Comparison of ENCODE assay signal across 8 cellular contexts in the genomic region with DNA sequence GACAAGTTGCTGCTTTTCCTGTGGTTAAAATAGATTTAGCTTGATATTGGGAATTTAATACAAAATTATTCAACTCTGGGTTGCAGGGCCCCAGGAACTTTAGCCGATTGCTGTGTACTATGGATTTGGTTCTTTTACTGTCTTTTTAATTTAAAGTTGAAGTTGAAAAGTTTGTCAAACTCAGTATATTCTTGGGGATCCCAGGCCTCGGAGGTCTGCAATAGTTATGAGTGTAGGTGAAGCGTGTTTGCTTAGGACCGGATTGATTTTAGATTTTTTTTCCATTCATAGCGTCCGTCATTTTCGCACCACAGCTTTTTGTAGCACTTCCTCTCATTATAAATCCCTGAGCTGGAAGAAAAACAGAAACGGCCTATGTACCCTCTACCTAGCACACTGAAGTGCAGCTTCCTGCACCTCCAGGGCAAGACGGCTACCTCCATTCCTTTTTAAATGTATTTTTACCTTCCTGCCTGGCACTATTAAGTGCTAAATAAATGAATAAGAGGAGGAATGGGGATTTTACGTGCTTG. TPM values are rescaled to one million over a fixed set of nuclear protein-coding genes. Genes with fewer than 3 reads are reported as not detected.
A peak's percentile ranks its signal among the peaks of the same experiment; 100 is the strongest.
DNase-seq lines count a peak whose midpoint lies in the region; ATAC-seq, FAIRE-seq and TF ChIP-seq lines count a peak whose summit lies in the region.

No MANE protein-coding gene starts in this region.

- H3K27me3 ChIP-seq in HAP-1 (ENCODE audit: low read depth) (no peaks in the 10 kb centered on the region), astrocyte (ENCODE audit: insufficient read depth, low read length) (no peaks in the 10 kb centered on the region)

- in situ Hi-C loops in HAP-1 (cut with MboI; ENCODE audit: low sequenced_read_pairs), result no loop called here

- H3K4me1 Mint-ChIP-seq in astrocyte (ENCODE audit: low read depth, unreplicated experiment), result peaks cover 14% of the 10 kb centered on the region
- H3K4me1 Mint-ChIP-seq in stimulated activated naive CD8-positive, alpha-beta T cell treated with anti-CD3 and anti-CD28 coated beads, Interleukin-15, amount 100 ng/mL, for 72 hours, result peaks cover 28% of the 10 kb centered on the region

- H4K20me1 ChIP-seq in astrocyte (ENCODE audit: insufficient read depth, low read length), result no peaks in the 10 kb centered on the region

- TF ChIP-seq CTCF in astrocyte (IDR thresholded peaks at IDR 0.05; ENCODE audit: insufficient read depth, low read depth, low read length), result no peak

- no peaks in the 10 kb centered on the region for H3K9me3 ChIP-seq in HAP-1
- H3K9me3 ChIP-seq in astrocyte (ENCODE audit: insufficient read depth, low read depth, low read length), result no peaks in the 10 kb centered on the region

- peak overlapping the region; percentile 85 for H3K27ac Mint-ChIP-seq in astrocyte (ENCODE audit: unreplicated experiment)
- peak overlapping the region; percentile 98 to 99 for H3K27ac Mint-ChIP-seq in stimulated activated naive CD8-positive, alpha-beta T cell treated with anti-CD3 and anti-CD28 coated beads, Interleukin-15, amount 100 ng/mL, for 72 hours

- peak overlapping the region; percentile 86 for H3K4me3 Mint-ChIP-seq in astrocyte (ENCODE audit: unreplicated experiment)
- peak overlapping the region; percentile 86 to 99 for H3K4me3 Mint-ChIP-seq in stimulated activated naive CD8-positive, alpha-beta T cell treated with anti-CD3 and anti-CD28 coated beads, Interleukin-15, amount 100 ng/mL, for 72 hours

- no peak for FAIRE-seq in astrocyte (lab: Jason Lieb, UNC)

- H3K27ac ChIP-seq in astrocyte (ENCODE audit: low read depth, low read length), result peak overlapping the region; percentile 92

- H3K27me3 Mint-ChIP-seq in astrocyte (ENCODE audit: low read depth, unreplicated experiment), result no peaks in the 10 kb centered on the region
- no peaks in the 10 kb centered on the region for H3K27me3 Mint-ChIP-seq in stimulated activated naive CD8-positive, alpha-beta T cell treated with anti-CD3 and anti-CD28 coated beads, Interleukin-15, amount 100 ng/mL, for 72 hours

- DNase-seq in SIG-M5 treated with dmso at 0.1 percent for 504 hours (lab: John Stamatoyannopoulos, UW; ENCODE audit: unreplicated experiment) (peak; percentile 46), SIG-M5 (lab: John Stamatoyannopoulos, UW) (no peak), HAP-1 (ENCODE audit: low spot score in 2 of 2) (no peak), NCI-H146 treated with DMSO at 0.1 percent for 48 hours (lab: John Stamatoyannopoulos, UW; ENCODE audit: unreplicated experiment) (peak; percentile 13), astrocyte (ENCODE audit: low read depth) (no peak), kidney glomerular epithelial cell (lab: John Stamatoyannopoulos, UW) (peak; percentile 59), NCI-H345 treated with DMSO at 0.1 percent for 48 hours (lab: John Stamatoyannopoulos, UW; ENCODE audit: unreplicated experiment) (no peak)
- peak; percentile 11 to 15 for DNase-seq in stimulated activated naive CD8-positive, alpha-beta T cell treated with anti-CD3 and anti-CD28 coated beads, Interleukin-15, amount 100 ng/mL, for 72 hours

- no peaks in the 10 kb centered on the region for H3K36me3 Mint-ChIP-seq in astrocyte (ENCODE audit: low read depth, unreplicated experiment)

- H2AFZ ChIP-seq in astrocyte (ENCODE audit: low read depth, low read length), result peak overlapping the region; percentile 88

- H3K36me3 ChIP-seq in HAP-1 (replicated peaks), result peaks cover 2% of the 10 kb centered on the region; the same call in 1 of the 2 replicates
- no peaks in the 10 kb centered on the region for H3K36me3 ChIP-seq in astrocyte (ENCODE audit: insufficient read depth, low read length)

- no peaks in the 10 kb centered on the region for H3K9me3 Mint-ChIP-seq in astrocyte (ENCODE audit: unreplicated experiment)
- H3K9me3 Mint-ChIP-seq in stimulated activated naive CD8-positive, alpha-beta T cell treated with anti-CD3 and anti-CD28 coated beads, Interleukin-15, amount 100 ng/mL, for 72 hours, result no peaks in the 10 kb centered on the region

- H3K9ac ChIP-seq in astrocyte (ENCODE audit: low read length), result peak overlapping the region; percentile 87

- H3K4me1 ChIP-seq in HAP-1 (peaks cover 27% of the 10 kb centered on the region), astrocyte (ENCODE audit: insufficient read depth, low read length) (peaks cover 12% of the 10 kb centered on the region)

- H3K4me2 ChIP-seq in astrocyte (ENCODE audit: low read length), result peak overlapping the region; percentile 92

- ATAC-seq in stimulated activated naive CD8-positive, alpha-beta T cell treated with anti-CD3 and anti-CD28 coated beads, Interleukin-15, amount 100 ng/mL, for 72 hours, result no peak

- H3K79me2 ChIP-seq in astrocyte (ENCODE audit: insufficient read depth, low read length), result no peaks in the 10 kb centered on the region

- H3K4me3 ChIP-seq in HAP-1 (peak overlapping the region; percentile 60), astrocyte (ENCODE audit: insufficient read depth, low read depth, low read length) (peak overlapping the region; percentile 77)

RNA-seq across cellular contexts. Expression of gene AGA, which starts 0.5 kb away (rescaled TPM):
- total RNA-seq in astrocyte, result 15.1 and 17.1 TPM in 2 replicates

Comparison
In these comparisons a context has a peak if more than half of its experiments do, and no peak if none do; other contexts are left out.
1. DNase-seq: peak in SIG-M5 treated with dmso at 0.1 percent for 504 hours (single experiment), NCI-H146 treated with DMSO at 0.1 percent for 48 hours (single experiment), kidney glomerular epithelial cell (single experiment) and stimulated activated naive CD8-positive, alpha-beta T cell treated with anti-CD3 and anti-CD28 coated beads, Interleukin-15, amount 100 ng/mL, for 72 hours (2 of 2); none in SIG-M5 (single experiment), HAP-1 (0 of 2), astrocyte (single experiment) and NCI-H345 treated with DMSO at 0.1 percent for 48 hours (single experiment).